In the genomic region with DNA sequence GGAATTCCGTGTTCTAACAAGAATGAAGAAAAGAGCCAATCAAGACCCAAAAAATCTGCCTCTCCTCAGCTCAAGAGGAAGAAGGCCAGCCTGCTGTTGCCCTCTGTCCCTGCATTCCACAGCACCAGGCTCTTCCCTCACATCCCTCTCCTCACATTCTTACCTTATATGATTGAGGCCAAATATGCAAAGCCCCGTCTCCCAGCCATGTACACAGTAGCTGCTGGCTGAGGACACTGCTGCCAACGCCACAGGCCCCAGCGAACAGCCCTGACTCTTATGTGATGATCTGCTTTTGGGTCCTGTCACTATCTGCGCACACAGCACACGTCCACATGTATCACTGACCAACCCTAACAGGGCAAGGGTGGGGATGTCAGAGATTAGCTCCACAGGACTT, we compare ENCODE assay signal across 12 cellular contexts.
DNase-seq lines count a peak whose midpoint lies in the region; ATAC-seq and TF ChIP-seq lines count a peak whose summit lies in the region.
"Had no signal": no experiment of that assay in that cellular context is flagged by ENCODE, and none has a peak within 500 bp of the region (broad histone marks: within the 10 kb centered on the region; RNA-seq: fewer than 3 reads in every experiment).

No MANE protein-coding gene starts in this region.

- POLR2A ChIA-PET in AG04450 (lab: Yijun Ruan, JAX): interaction anchor here (0.9 kb wide), 1 partner anchor 114 kb away, joined by 3 read pairs; a partner anchor contains a TSS

- no peak for DNase-seq in AG04450 (ENCODE audit: low read depth, low spot score)
- DNase-seq in left ventricle myocardium inferior: no peak
- no peak for DNase-seq in 8988T
- DNase-seq in activated naive CD4-positive, alpha-beta T cell treated with anti-CD3 and anti-CD28 coated beads, Interleukin-2, amount 50 U/mL, for 16 hours: no peak
- DNase-seq in central memory CD4-positive, alpha-beta T cell: no peak
- no peak for DNase-seq in body of pancreas
- DNase-seq: activated CD4-positive, alpha-beta memory T cell treated with anti-CD3 and anti-CD28 coated beads for 36 hours; small intestine had no signal

- TF ChIP-seq POLR2A in body of pancreas (IDR thresholded peaks at IDR 0.05): no peak

- H3K36me3 ChIP-seq in left ventricle myocardium inferior (no peaks in the 10 kb centered on the region), body of pancreas (replicated peaks in 1 of 2; ENCODE audit: insufficient read depth in 1 of 2, low read depth in 2 of 2) (no peaks in the 10 kb centered on the region)

- H3K4me1 ChIP-seq in left ventricle myocardium inferior: peaks cover 74% of the 10 kb centered on the region
- H3K4me1 ChIP-seq in body of pancreas: peaks cover 4% of the 10 kb centered on the region
- H3K4me1 ChIP-seq: ascending aorta had no signal

- H3K4me3 ChIP-seq in AG04450 (ENCODE audit: low read depth, low read length): no peak overlapping the region
- H3K4me3 ChIP-seq in left ventricle myocardium inferior: no peak overlapping the region
- no peak overlapping the region for H3K4me3 ChIP-seq in body of pancreas
- H3K4me3 ChIP-seq: ascending aorta, lung had no signal

- H3K9me3 ChIP-seq in AG04450 (ENCODE audit: control insufficient read depth, insufficient read depth, low read length) (no peaks in the 10 kb centered on the region), left ventricle myocardium inferior (replicated peaks) (no peaks in the 10 kb centered on the region), body of pancreas (no peaks in the 10 kb centered on the region)
- H3K9me3 ChIP-seq: ascending aorta had no signal

- H3K27ac ChIP-seq in AG04450 (ENCODE audit: low read depth, low read length) (peak overlapping the region; percentile 31), left ventricle myocardium inferior (replicated peaks) (peak overlapping the region; percentile 55), body of pancreas (no peak overlapping the region)
- H3K27ac ChIP-seq: ascending aorta had no signal

- intact Hi-C loops in left ventricle myocardium inferior (cut with micrococcal nuclease) (no loop called here), body of pancreas (cut with DNase I) (no loop called here)

- ATAC-seq in GM21360 (IDR thresholded peaks at IDR 0.05; ENCODE audit: unreplicated experiment): peak; percentile 22
- peak; percentile 31 for ATAC-seq in HG03571 (IDR thresholded peaks at IDR 0.05; ENCODE audit: unreplicated experiment)
- no peak for ATAC-seq in body of pancreas

- H3K27me3 ChIP-seq in AG04450 (ENCODE audit: control insufficient read depth, insufficient read depth, low read length) (no peaks in the 10 kb centered on the region), left ventricle myocardium inferior (ENCODE audit: low read depth) (no peaks in the 10 kb centered on the region), body of pancreas (no peaks in the 10 kb centered on the region)
- H3K27me3 ChIP-seq: ascending aorta had no signal

- WGBS in body of pancreas, 2 donors: 76 to 92% methylated on average over 6 of the region's 6 CpGs

- TF ChIP-seq CTCF in AG04450 (IDR thresholded peaks at IDR 0.05; ENCODE audit: low read depth, low read length) (no peak), left ventricle myocardium inferior (IDR thresholded peaks at IDR 0.05; ENCODE audit: borderline replicate concordance) (no peak), body of pancreas (IDR thresholded peaks at IDR 0.05) (no peak)

- CTCF ChIA-PET in AG04450 (lab: Charles Lee): interaction anchor here (1.4 kb wide), 1 partner anchor 112 kb away, joined by 3 read pairs; no protein-coding TSS in a partner anchor

Comparison
In these comparisons a context has a peak if more than half of its experiments do, and no peak if none do; other contexts are left out.
1. H3K27ac ChIP-seq: peak in AG04450 (single experiment) and left ventricle myocardium inferior (single experiment); none in body of pancreas (0 of 4).